In the genomic region with DNA sequence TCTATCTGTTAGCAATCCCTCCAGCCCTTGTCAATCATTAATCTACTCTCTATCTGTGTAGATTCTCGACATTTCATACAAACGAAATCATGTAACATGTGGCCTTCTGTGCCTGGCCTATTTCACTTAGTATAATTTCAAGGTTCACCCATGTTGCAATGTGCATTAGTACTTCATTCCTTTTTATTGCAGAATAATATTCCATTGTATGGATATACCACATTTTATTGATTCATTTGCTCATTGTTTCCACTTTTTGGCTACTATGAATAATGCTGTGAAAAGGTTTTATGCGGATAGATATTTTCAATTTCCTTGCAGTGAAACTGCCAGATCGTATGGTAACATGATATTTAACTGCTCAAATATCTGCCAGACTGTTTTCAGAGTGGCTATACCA, we compare ENCODE assay signal across 18 cellular contexts.
A peak's percentile ranks its signal among the peaks of the same experiment; 100 is the strongest.
DNase-seq lines count a peak whose midpoint lies in the region; ATAC-seq and TF ChIP-seq lines count a peak whose summit lies in the region.
"Had no signal": no experiment of that assay in that cellular context is flagged by ENCODE, and none has a peak within 500 bp of the region (broad histone marks: within the 10 kb centered on the region; RNA-seq: fewer than 3 reads in every experiment).

No MANE protein-coding gene starts in this region.

- H3F3A ChIP-seq in SK-N-SH (replicated peaks; ENCODE audit: insufficient read depth): no peaks in the 10 kb centered on the region
- no peaks in the 10 kb centered on the region for H3F3A ChIP-seq in neural progenitor cell (ENCODE audit: low read depth)

- H3K4me2 ChIP-seq in SK-N-SH (no peak overlapping the region), neural progenitor cell (no peak overlapping the region)
- H3K4me2 ChIP-seq: A549; BLaER1 treated with 17β-estradiol and CSF1 and Interleukin-3, amounts not matched to agents 10 nM and 100 nM had no signal

- H2AFZ ChIP-seq in SK-N-SH (ENCODE audit: low read depth): no peak overlapping the region
- no peak overlapping the region for H2AFZ ChIP-seq in neural progenitor cell (replicated peaks)

- no peaks in the 10 kb centered on the region for H3K9me3 ChIP-seq in SK-N-SH
- no peaks in the 10 kb centered on the region; the same call in 1 of the 2 replicates for H3K9me3 ChIP-seq in HEK293 (ENCODE audit: control insufficient read depth, insufficient read depth, low read depth, low read length)
- peaks cover 11% of the 10 kb centered on the region for H3K9me3 ChIP-seq in neural progenitor cell (ENCODE audit: low read depth)
- H3K9me3 ChIP-seq: A549 had no signal

- H3K27me3 ChIP-seq in SK-N-SH (ENCODE audit: insufficient read depth): no peaks in the 10 kb centered on the region
- no peaks in the 10 kb centered on the region for H3K27me3 ChIP-seq in neural progenitor cell
- H3K27me3 ChIP-seq: BE2C; BLaER1 treated with 17β-estradiol and CSF1 and Interleukin-3, amounts not matched to agents 10 nM and 100 nM had no signal

- no peak for TF ChIP-seq RAD21 in SK-N-SH (IDR thresholded peaks at IDR 0.05; ENCODE audit: low read length)

- POLR2A ChIA-PET in SK-N-SH (lab: Yijun Ruan, JAX) (no interaction called here), HEK293 (lab: Yijun Ruan, JAX) (no interaction called here), HEK293T (lab: Yijun Ruan, JAX) (no interaction called here)

- H3K36me3 ChIP-seq in SK-N-SH (replicated peaks in 1 of 2; ENCODE audit: control insufficient read depth in 1 of 2, insufficient read depth in 2 of 2, low read length in 1 of 2) (no peaks in the 10 kb centered on the region), HEK293 (ENCODE audit: control insufficient read depth in 2 of 2, insufficient read depth in 1 of 2, low read length in 2 of 2) (no peaks in the 10 kb centered on the region), neural progenitor cell (no peaks in the 10 kb centered on the region)
- H3K36me3 ChIP-seq: BE2C had no signal

- no peak for DNase-seq in SK-N-SH
- DNase-seq in neural progenitor cell (ENCODE audit: low spot score): no peak
- no peak for DNase-seq in HEK293T (ENCODE audit: extremely low spot score)
- no peak for DNase-seq in activated gamma-delta T cell treated with Interleukin-2 at 50 U/mL for 16 hours
- DNase-seq: AML-193; CD4-positive, alpha-beta T cell; CD8-positive, alpha-beta memory T cell; DMS79; GDM1 had no signal

- peaks cover 10% of the 10 kb centered on the region for H3K9me3 Mint-ChIP-seq in neural progenitor cell
- H3K9me3 Mint-ChIP-seq: CD4-positive, alpha-beta T cell; HFFc6 had no signal

- H3K36me3 Mint-ChIP-seq in neural progenitor cell: peaks cover 5% of the 10 kb centered on the region

- H3K9ac ChIP-seq in SK-N-SH: no peak overlapping the region
- H3K9ac ChIP-seq in neural progenitor cell: no peak overlapping the region
- H3K9ac ChIP-seq: BLaER1 treated with 17β-estradiol and CSF1 and Interleukin-3, amounts not matched to agents 10 nM and 100 nM had no signal

- H3K4me1 ChIP-seq in SK-N-SH (ENCODE audit: control insufficient read depth in 1 of 2, insufficient read depth in 2 of 2, low read depth in 1 of 2, low read length in 1 of 2): no peaks in the 10 kb centered on the region; a peak in 1 of 4 replicates
- no peaks in the 10 kb centered on the region for H3K4me1 ChIP-seq in HEK293 (ENCODE audit: control insufficient read depth, insufficient read depth, low read length)
- peaks cover 6% of the 10 kb centered on the region for H3K4me1 ChIP-seq in neural progenitor cell
- H3K4me1 ChIP-seq: BE2C; BLaER1 treated with 17β-estradiol and CSF1 and Interleukin-3, amounts not matched to agents 10 nM and 100 nM had no signal

- no peak for ATAC-seq in SK-N-SH treated with all-trans-retinoic acid at 6 μM for 48 hours
- ATAC-seq in GM21723 (IDR thresholded peaks at IDR 0.05; ENCODE audit: unreplicated experiment): no peak
- ATAC-seq: A549 had no signal

- no peaks in the 10 kb centered on the region for H3K9me2 ChIP-seq in SK-N-SH

- TF ChIP-seq CTCF in SK-N-SH (IDR thresholded peaks at IDR 0.05) (no peak), HEK293 (tag by site-specific recombination; IDR thresholded peaks at IDR 0.05) (no peak), neural progenitor cell (IDR thresholded peaks at IDR 0.05) (no peak)

- TF ChIP-seq EP300 in SK-N-SH (IDR thresholded peaks at IDR 0.05; ENCODE audit: borderline replicate concordance in 1 of 2, low read depth in 1 of 2, low read length in 1 of 2): no peak

- H3K4me1 Mint-ChIP-seq in neural progenitor cell: peaks cover 48% of the 10 kb centered on the region

- H4K20me1 ChIP-seq in SK-N-SH (ENCODE audit: insufficient read depth) (no peaks in the 10 kb centered on the region), neural progenitor cell (ENCODE audit: low read depth) (no peaks in the 10 kb centered on the region)

- peaks cover 12% of the 10 kb centered on the region for H3K27me3 Mint-ChIP-seq in neural progenitor cell (ENCODE audit: insufficient read depth, low read depth)
- H3K27me3 Mint-ChIP-seq: CD4-positive, alpha-beta T cell had no signal

- 90% methylated on average over 4 of the region's 4 CpGs for WGBS in SK-N-SH (ENCODE audit: low lambda C conversion rate)

- CTCF ChIA-PET in SK-N-SH (lab: Yijun Ruan, JAX): interaction anchor here (0.6 to 1.6 kb wide), 9 partner anchors 9 to 574 kb away, joined by 3 to 11 read pairs (median 3); no protein-coding TSS in a partner anchor
- CTCF ChIA-PET in HEK293 (lab: Yijun Ruan, JAX): interaction anchor here (0.6 to 1.8 kb wide), 12 partner anchors 10 to 1252 kb away, joined by 3 to 16 read pairs (median 4); no protein-coding TSS in a partner anchor
- CTCF ChIA-PET in HEK293T (lab: Yijun Ruan, JAX): interaction anchor here (0.5 to 1.5 kb wide), 3 partner anchors 8 to 93 kb away, joined by 3 to 4 read pairs (median 3); no protein-coding TSS in a partner anchor

- H3K27ac ChIP-seq in SK-N-SH (ENCODE audit: low read depth in 2 of 2, low read length in 1 of 2): no peak overlapping the region
- H3K27ac ChIP-seq in HEK293 (ENCODE audit: extremely low read depth, low read depth, low read length): no peak overlapping the region
- H3K27ac ChIP-seq in neural progenitor cell: no peak overlapping the region
- H3K27ac ChIP-seq: A549; BLaER1 treated with 17β-estradiol and CSF1 and Interleukin-3, amounts not matched to agents 10 nM and 100 nM had no signal

- no peaks in the 10 kb centered on the region for H3K79me2 ChIP-seq in SK-N-SH (ENCODE audit: insufficient read depth)
- no peaks in the 10 kb centered on the region for H3K79me2 ChIP-seq in neural progenitor cell (ENCODE audit: low read depth)

- H3K4me3 ChIP-seq in SK-N-SH (ENCODE audit: low read depth in 2 of 2, low read length in 1 of 2) (no peak overlapping the region), HEK293 (ENCODE audit: low read depth, low read length) (no peak overlapping the region), neural progenitor cell (no peak overlapping the region)
- H3K4me3 ChIP-seq: A549; BLaER1 treated with 17β-estradiol and CSF1 and Interleukin-3, amounts not matched to agents 10 nM and 100 nM; GM12878 had no signal

- H3K4me3 Mint-ChIP-seq in neural progenitor cell: peak overlapping the region; percentile 14
- H3K4me3 Mint-ChIP-seq: CD14-positive monocyte; CD4-positive, alpha-beta T cell; CD8-positive, alpha-beta memory T cell; HFFc6 had no signal

- no peak overlapping the region for H3K27ac Mint-ChIP-seq in neural progenitor cell
- H3K27ac Mint-ChIP-seq: CD14-positive monocyte; CD4-positive, alpha-beta T cell; HFFc6 had no signal

TF ChIP-seq in SK-N-SH treated with all-trans-retinoic acid at 6 μM for 48 hours, 23 proteins besides CTCF, POLR2A, EP300 and RAD21 (continues in another document):
- TF ChIP-seq OSR1 (CRISPR knock-in tag; IDR thresholded peaks at IDR 0.05): no peak
- TF ChIP-seq ZFP3 (CRISPR knock-in tag; IDR thresholded peaks at IDR 0.05): no peak
- no peak for TF ChIP-seq TCF4 (CRISPR knock-in tag; IDR thresholded peaks at IDR 0.05; ENCODE audit: borderline replicate concordance)
- no peak for TF ChIP-seq PPARA (CRISPR knock-in tag; IDR thresholded peaks at IDR 0.05; ENCODE audit: borderline replicate concordance)
- TF ChIP-seq ISL1 (CRISPR knock-in tag; IDR thresholded peaks at IDR 0.05): no peak
- TF ChIP-seq ZNF8 (CRISPR knock-in tag; IDR thresholded peaks at IDR 0.05): peak; percentile 99
- TF ChIP-seq RARB (CRISPR knock-in tag; IDR thresholded peaks at IDR 0.05): no peak
- TF ChIP-seq CSDC2 (CRISPR knock-in tag; IDR thresholded peaks at IDR 0.05): no peak

TF ChIP-seq in SK-N-SH, 30 proteins besides CTCF, POLR2A, EP300 and RAD21:
- TF ChIP-seq JUND (IDR thresholded peaks at IDR 0.05) (no peak), FOXJ3 (CRISPR knock-in tag; IDR thresholded peaks at IDR 0.05) (no peak), MXI1 (IDR thresholded peaks at IDR 0.05; ENCODE audit: low read depth, low read length) (no peak), SMC3 (IDR thresholded peaks at IDR 0.05; ENCODE audit: low read depth, low read length) (no peak), MEF2A (IDR thresholded peaks at IDR 0.05; ENCODE audit: borderline replicate concordance, low read depth) (no peak)

TF ChIP-seq in HEK293, 187 proteins besides CTCF, POLR2A, EP300 and RAD21:
- TF ChIP-seq SETDB1 (IDR thresholded peaks at IDR 0.05; ENCODE audit: insufficient read length, low read length) (peak; percentile 45), ZNF146 (tag by site-specific recombination; IDR thresholded peaks at IDR 0.05) (peak; percentile 52; the same call in 1 of the 2 replicates), ZNF169 (tag by site-specific recombination; IDR thresholded peaks at IDR 0.05) (no peak), ZNF654 (tag by site-specific recombination; IDR thresholded peaks at IDR 0.05; ENCODE audit: low read depth) (no peak)

TF ChIP-seq in HEK293T, 16 proteins besides CTCF, POLR2A, EP300 and RAD21:
- no peak for TF ChIP-seq ARNT (IDR thresholded peaks at IDR 0.05)
- TF ChIP-seq SP1 (IDR thresholded peaks at IDR 0.05): no peak
- no peak for TF ChIP-seq L3MBTL2 (conservative IDR thresholded peaks at IDR 0.05)
- TF ChIP-seq CTBP1 (IDR thresholded peaks at IDR 0.05; ENCODE audit: borderline replicate concordance): no peak
- no peak for TF ChIP-seq NFRKB (IDR thresholded peaks at IDR 0.05)
- TF ChIP-seq TARDBP (IDR thresholded peaks at IDR 0.05): no peak
- TF ChIP-seq ELF4 (IDR thresholded peaks at IDR 0.05): no peak
- TF ChIP-seq SUZ12 (IDR thresholded peaks at IDR 0.05): no peak
- TF ChIP-seq PKNOX1 (IDR thresholded peaks at IDR 0.05): no peak
- TF ChIP-seq FOXM1 (IDR thresholded peaks at IDR 0.05; ENCODE audit: borderline replicate concordance): no peak
- TF ChIP-seq FOXA1 (IDR thresholded peaks at IDR 0.05): no peak
- no peak for TF ChIP-seq LEF1 (IDR thresholded peaks at IDR 0.05; ENCODE audit: borderline replicate concordance)
TF ChIP-seq in HEK293T: peak in this region for 0.
